1 cellular context compared by ENCODE assay signal in genomic region chr1:36251794-36252481, GRCh38.
TF ChIP-seq lines count a peak whose summit lies in the region.

No MANE protein-coding gene starts in this region.

TF ChIP-seq in GM23338, 12 proteins besides CTCF, POLR2A, EP300 and RAD21 (continued from another document):
- TF ChIP-seq ZNF462 (CRISPR knock-in tag; IDR thresholded peaks at IDR 0.05) (no peak), POLR2AphosphoS5 (IDR thresholded peaks at IDR 0.05; ENCODE audit: low read depth) (no peak), JUNB (IDR thresholded peaks at IDR 0.05; ENCODE audit: unreplicated experiment) (no peak), NANOG (IDR thresholded peaks at IDR 0.05; ENCODE audit: borderline replicate concordance) (no peak), REST (IDR thresholded peaks at IDR 0.05; ENCODE audit: unreplicated experiment) (no peak), ETS1 (IDR thresholded peaks at IDR 0.05) (no peak), ZNF114 (CRISPR knock-in tag; IDR thresholded peaks at IDR 0.05) (no peak), ZNF331 (CRISPR knock-in tag; IDR thresholded peaks at IDR 0.05; ENCODE audit: low read depth) (no peak), STAT1 (IDR thresholded peaks at IDR 0.05; ENCODE audit: unreplicated experiment) (no peak), CREB1 (CRISPR knock-in tag; IDR thresholded peaks at IDR 0.05; ENCODE audit: low read depth) (no peak)
